In the genomic region with DNA sequence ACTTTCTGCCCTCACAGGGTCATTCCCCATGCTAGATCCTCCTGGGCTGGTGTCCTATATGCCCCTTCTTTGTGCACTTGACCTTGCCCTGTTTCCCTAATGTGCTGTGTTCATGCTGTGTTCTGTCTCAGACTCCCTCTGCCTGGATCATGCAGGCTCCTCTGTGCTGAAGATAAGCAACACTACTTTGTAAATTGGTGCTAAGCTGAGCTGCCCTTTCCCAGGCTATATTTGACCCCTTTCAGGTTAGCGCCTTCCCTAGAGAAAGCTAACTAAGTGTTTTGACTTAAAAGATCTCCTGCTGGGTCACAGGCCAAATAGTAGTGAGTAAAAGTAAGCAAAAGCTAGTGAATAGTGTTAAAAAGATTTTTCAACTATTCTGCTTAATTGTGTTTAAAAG, we compare ENCODE assay signal across 39 cellular contexts.
"Had no signal": no experiment of that assay in that cellular context is flagged by ENCODE, and none has a peak within 500 bp of the region (broad histone marks: within the 10 kb centered on the region; RNA-seq: fewer than 3 reads in every experiment).

No MANE protein-coding gene starts in this region.

- H3K4me3 Mint-ChIP-seq: activated B cell treated with CpG ODN at 0.5 μM for 24 hours; activated CD4-positive, alpha-beta memory T cell treated with anti-CD3 and anti-CD28 coated beads for 36 hours; activated CD8-positive, alpha-beta memory T cell treated with anti-CD3 and anti-CD28 coated beads, Interleukin-2, amount 10 ng/mL, durations not matched to agents 7 days and 5 days; activated CD8-positive, alpha-beta T cell treated with anti-CD3 and anti-CD28 coated beads, Interleukin-2, amount 10 ng/mL, durations not matched to agents 7 days and 5 days; activated naive CD4-positive, alpha-beta T cell treated with anti-CD3 and anti-CD28 coated beads for 36 hours; activated naive CD4-positive, alpha-beta T cell treated with anti-CD3 and anti-CD28 coated beads, Interleukin-2, amount 50 U/mL, for 24 hours; activated naive CD8-positive, alpha-beta T cell treated with anti-CD3 and anti-CD28 coated beads for 36 hours; activated naive CD8-positive, alpha-beta T cell treated with anti-CD3 and anti-CD28 coated beads, Interleukin-2, amount 50 U/mL, for 24 hours; activated T-helper 1 cell treated with anti-CD3 and anti-CD28 coated beads, Interleukin-12 subunit alpha, Interleukin-12 subunit beta, Interleukin-2, Interleukin-4 antibody, amounts not matched to agents 30 ng/mL and 10 ng/mL and 1 ng/mL, durations not matched to agents 14 hours and 24 hours and 36 hours; central memory CD8-positive, alpha-beta T cell; dendritic cell treated with granulocyte-macrophage colony-stimulating factor and Interleukin-4, amounts not matched to agents 40 ng/mL and 50 ng/mL, for 4 days; T-cell; T-helper 17 cell; T-helper 2 cell treated with Interferon-gamma antibody and Interleukin-4, amounts not matched to agents 5 μg/mL and 100 μg/mL, for 36 hours had no signal

- H3K4me1 ChIP-seq: adrenal gland, body of pancreas, breast epithelium, esophagus muscularis mucosa, foreskin keratinocyte, gastrocnemius medialis, heart left ventricle had no signal

- H3K27me3 ChIP-seq: adrenal gland, body of pancreas, breast epithelium, dorsolateral prefrontal cortex, esophagus muscularis mucosa, foreskin keratinocyte, gastrocnemius medialis, heart left ventricle had no signal

- H3K4me3 ChIP-seq: adrenal gland, body of pancreas, breast epithelium, coronary artery, dorsolateral prefrontal cortex, esophagus muscularis mucosa, gastrocnemius medialis, heart left ventricle had no signal

- H3K27me3 Mint-ChIP-seq: activated B cell treated with CpG ODN at 0.5 μM for 24 hours; activated CD4-positive, alpha-beta memory T cell treated with anti-CD3 and anti-CD28 coated beads for 36 hours; activated CD8-positive, alpha-beta memory T cell treated with anti-CD3 and anti-CD28 coated beads, Interleukin-2, amount 10 ng/mL, durations not matched to agents 7 days and 5 days; activated naive CD4-positive, alpha-beta T cell treated with anti-CD3 and anti-CD28 coated beads, Interleukin-2, amount 50 U/mL, for 24 hours; activated naive CD8-positive, alpha-beta T cell treated with anti-CD3 and anti-CD28 coated beads for 36 hours; activated naive CD8-positive, alpha-beta T cell treated with anti-CD3 and anti-CD28 coated beads, Interleukin-2, amount 50 U/mL, for 24 hours; central memory CD8-positive, alpha-beta T cell; dendritic cell treated with granulocyte-macrophage colony-stimulating factor and Interleukin-4, amounts not matched to agents 40 ng/mL and 50 ng/mL, for 4 days; T-cell; T-helper 17 cell had no signal

- ATAC-seq: activated CD4-positive, CD25-positive, alpha-beta regulatory T cell treated with anti-CD3 and anti-CD28 coated beads, Interleukin-2, amount 50 U/mL, for 24 hours; activated CD8-positive, alpha-beta memory T cell treated with anti-CD3 and anti-CD28 coated beads, Interleukin-2, amount 10 ng/mL, durations not matched to agents 7 days and 5 days; activated CD8-positive, alpha-beta T cell treated with anti-CD3 and anti-CD28 coated beads, Interleukin-2, amount 10 ng/mL, durations not matched to agents 7 days and 5 days; activated naive CD8-positive, alpha-beta T cell treated with anti-CD3 and anti-CD28 coated beads, Interleukin-2, amount 50 U/mL, for 24 hours; body of pancreas; foreskin keratinocyte; gastrocnemius medialis; heart left ventricle; T-cell; T-helper 17 cell had no signal

- H3K9me3 ChIP-seq: adrenal gland, body of pancreas, breast epithelium, esophagus muscularis mucosa, gastrocnemius medialis, heart left ventricle had no signal

- H3K9me3 Mint-ChIP-seq: activated CD4-positive, alpha-beta memory T cell treated with anti-CD3 and anti-CD28 coated beads for 36 hours; activated naive CD4-positive, alpha-beta T cell treated with anti-CD3 and anti-CD28 coated beads for 36 hours; activated naive CD4-positive, alpha-beta T cell treated with anti-CD3 and anti-CD28 coated beads, Interleukin-2, amount 50 U/mL, for 24 hours; activated naive CD8-positive, alpha-beta T cell treated with anti-CD3 and anti-CD28 coated beads for 36 hours; activated naive CD8-positive, alpha-beta T cell treated with anti-CD3 and anti-CD28 coated beads, Interleukin-2, amount 50 U/mL, for 24 hours; activated T-helper 1 cell treated with anti-CD3 and anti-CD28 coated beads, Interleukin-12 subunit alpha, Interleukin-12 subunit beta, Interleukin-2, Interleukin-4 antibody, amounts not matched to agents 30 ng/mL and 10 ng/mL and 1 ng/mL, durations not matched to agents 14 hours and 24 hours and 36 hours; activated T-helper 2 cell treated with anti-CD3 and anti-CD28 coated beads, Interferon-gamma antibody, Interleukin-2, Interleukin-4, amounts not matched to agents 10 μg/mL and 5 μg/mL and 100 μg/mL, durations not matched to agents 14 hours and 24 hours and 36 hours; T-cell; T-helper 2 cell treated with Interferon-gamma antibody and Interleukin-4, amounts not matched to agents 5 μg/mL and 100 μg/mL, for 36 hours had no signal

- H3K27ac ChIP-seq: adrenal gland, body of pancreas, breast epithelium, coronary artery, dorsolateral prefrontal cortex, esophagus muscularis mucosa, foreskin keratinocyte, gastrocnemius medialis, heart left ventricle, WERI-Rb-1 had no signal

- DNase-seq: activated B cell treated with CpG ODN at 0.5 μM for 24 hours; activated CD4-positive, alpha-beta memory T cell treated with anti-CD3 and anti-CD28 coated beads for 36 hours; activated CD4-positive, alpha-beta T cell treated with anti-CD3 and anti-CD28 coated beads for 48 hours; activated CD4-positive, alpha-beta T cell treated with anti-CD3 and anti-CD28 coated beads, Interleukin-2, amount 50 U/mL, for 1 hour; activated CD8-positive, alpha-beta memory T cell treated with anti-CD3 and anti-CD28 coated beads, Interleukin-2, amount 10 ng/mL, durations not matched to agents 7 days and 5 days; activated CD8-positive, alpha-beta memory T cell treated with anti-CD3 and anti-CD28 coated beads, Interleukin-2, amount 50 U/mL, for 4 hours; activated CD8-positive, alpha-beta T cell treated with anti-CD3 and anti-CD28 coated beads, Interleukin-2, amount 10 ng/mL, durations not matched to agents 7 days and 5 days; activated effector memory CD4-positive, alpha-beta T cell treated with anti-CD3 and anti-CD28 coated beads, Interleukin-2, amount 50 U/mL, for 16 hours; activated naive CD4-positive, alpha-beta T cell treated with anti-CD3 and anti-CD28 coated beads for 36 hours; activated naive CD8-positive, alpha-beta T cell treated with anti-CD3 and anti-CD28 coated beads for 36 hours; activated naive CD8-positive, alpha-beta T cell treated with anti-CD3 and anti-CD28 coated beads, Interleukin-2, amount 50 U/mL, for 24 hours; activated T-cell treated with anti-CD3 and anti-CD28 coated beads, Interleukin-2, amount 50 U/mL, for 1 hour; activated T-cell treated with anti-CD3 and anti-CD28 coated beads, Interleukin-2, amount 50 U/mL, for 48 hours; adrenal gland; amygdala; aorta; body of pancreas; dorsolateral prefrontal cortex; effector memory CD4-positive, alpha-beta T cell; erythroblast; foreskin keratinocyte; gastrocnemius medialis; glutamatergic neuron; heart left ventricle; SW 1271; T-cell; T-helper 17 cell; T1000; WERI-Rb-1 had no signal

- H3K27ac Mint-ChIP-seq: activated B cell treated with CpG ODN at 0.5 μM for 24 hours; activated CD4-positive, alpha-beta memory T cell treated with anti-CD3 and anti-CD28 coated beads for 36 hours; activated CD8-positive, alpha-beta memory T cell treated with anti-CD3 and anti-CD28 coated beads, Interleukin-2, amount 10 ng/mL, durations not matched to agents 7 days and 5 days; activated CD8-positive, alpha-beta T cell treated with anti-CD3 and anti-CD28 coated beads, Interleukin-2, amount 10 ng/mL, durations not matched to agents 7 days and 5 days; activated naive CD4-positive, alpha-beta T cell treated with anti-CD3 and anti-CD28 coated beads for 36 hours; activated naive CD4-positive, alpha-beta T cell treated with anti-CD3 and anti-CD28 coated beads, Interleukin-2, amount 50 U/mL, for 24 hours; activated naive CD8-positive, alpha-beta T cell treated with anti-CD3 and anti-CD28 coated beads for 36 hours; activated naive CD8-positive, alpha-beta T cell treated with anti-CD3 and anti-CD28 coated beads, Interleukin-2, amount 50 U/mL, for 24 hours; activated T-helper 1 cell treated with anti-CD3 and anti-CD28 coated beads, Interleukin-12 subunit alpha, Interleukin-12 subunit beta, Interleukin-2, Interleukin-4 antibody, amounts not matched to agents 30 ng/mL and 10 ng/mL and 1 ng/mL, durations not matched to agents 14 hours and 24 hours and 36 hours; activated T-helper 2 cell treated with anti-CD3 and anti-CD28 coated beads, Interferon-gamma antibody, Interleukin-2, Interleukin-4, amounts not matched to agents 10 μg/mL and 5 μg/mL and 100 μg/mL, durations not matched to agents 14 hours and 24 hours and 36 hours; dendritic cell treated with granulocyte-macrophage colony-stimulating factor and Interleukin-4, amounts not matched to agents 40 ng/mL and 50 ng/mL, for 4 days; T-cell; T-helper 17 cell; T-helper 2 cell treated with Interferon-gamma antibody and Interleukin-4, amounts not matched to agents 5 μg/mL and 100 μg/mL, for 36 hours had no signal

- H3K36me3 Mint-ChIP-seq: activated CD4-positive, alpha-beta memory T cell treated with anti-CD3 and anti-CD28 coated beads for 36 hours; activated CD8-positive, alpha-beta memory T cell treated with anti-CD3 and anti-CD28 coated beads, Interleukin-2, amount 10 ng/mL, durations not matched to agents 7 days and 5 days; activated naive CD4-positive, alpha-beta T cell treated with anti-CD3 and anti-CD28 coated beads, Interleukin-2, amount 50 U/mL, for 24 hours; activated naive CD8-positive, alpha-beta T cell treated with anti-CD3 and anti-CD28 coated beads for 36 hours; T-cell had no signal

- H3K36me3 ChIP-seq: adrenal gland, breast epithelium, esophagus muscularis mucosa, gastrocnemius medialis, heart left ventricle, WERI-Rb-1 had no signal

- H3K4me1 Mint-ChIP-seq: activated B cell treated with CpG ODN at 0.5 μM for 24 hours; activated CD8-positive, alpha-beta memory T cell treated with anti-CD3 and anti-CD28 coated beads, Interleukin-2, amount 10 ng/mL, durations not matched to agents 7 days and 5 days; activated naive CD4-positive, alpha-beta T cell treated with anti-CD3 and anti-CD28 coated beads, Interleukin-2, amount 50 U/mL, for 24 hours; activated naive CD8-positive, alpha-beta T cell treated with anti-CD3 and anti-CD28 coated beads for 36 hours; activated naive CD8-positive, alpha-beta T cell treated with anti-CD3 and anti-CD28 coated beads, Interleukin-2, amount 50 U/mL, for 24 hours; central memory CD8-positive, alpha-beta T cell; T-cell; T-helper 17 cell had no signal
